30 cellular contexts compared by ENCODE assay signal in the genomic region with DNA sequence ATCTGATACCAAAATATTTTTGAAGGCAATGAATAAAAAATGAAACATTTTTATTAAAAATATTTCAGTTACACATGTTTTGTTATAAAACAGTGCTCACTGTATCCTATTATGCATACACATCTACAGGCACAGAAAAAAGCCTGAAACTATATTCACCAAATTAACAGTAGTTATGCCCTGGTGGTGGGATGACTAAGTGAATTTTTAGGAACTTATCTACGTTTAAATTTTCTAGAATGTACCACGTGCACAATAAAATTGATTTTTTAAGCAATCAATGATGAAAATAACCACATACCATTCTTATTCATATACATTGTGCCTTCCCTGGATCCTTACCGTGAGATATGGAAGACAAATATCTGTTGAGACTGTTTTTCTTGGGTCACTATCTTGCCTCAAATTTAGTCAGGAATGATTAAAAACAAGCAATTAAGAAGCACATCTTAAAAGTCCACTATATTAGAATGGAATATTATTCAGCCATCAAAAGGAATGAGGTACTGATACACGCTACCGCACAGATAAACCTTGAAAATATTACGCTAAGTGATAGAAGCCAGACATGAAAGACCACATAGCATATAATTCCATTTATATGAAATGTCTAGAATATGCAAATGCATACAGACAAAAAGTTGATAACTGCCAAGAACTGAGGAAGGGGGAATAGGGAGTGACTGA.
"Had no signal": no experiment of that assay in that cellular context is flagged by ENCODE, and none has a peak within 500 bp of the region (broad histone marks: within the 10 kb centered on the region; RNA-seq: fewer than 3 reads in every experiment).

No MANE protein-coding gene starts in this region.

- H3K27me3 Mint-ChIP-seq: activated naive CD8-positive, alpha-beta T cell treated with anti-CD3 and anti-CD28 coated beads, Interleukin-2, amount 10 ng/mL, durations not matched to agents 7 days and 5 days had no signal

- H3K9me3 Mint-ChIP-seq: activated naive CD8-positive, alpha-beta T cell treated with anti-CD3 and anti-CD28 coated beads, Interleukin-2, amount 10 ng/mL, durations not matched to agents 7 days and 5 days had no signal

- H3K4me3 ChIP-seq: adrenal gland, MG63, SJCRH30 had no signal

- H3K4me3 Mint-ChIP-seq: activated CD8-positive, alpha-beta T cell treated with anti-CD3 and anti-CD28 coated beads, Interleukin-2, amount 10 ng/mL, durations not matched to agents 7 days and 5 days; activated naive CD8-positive, alpha-beta T cell treated with anti-CD3 and anti-CD28 coated beads, Interleukin-2, amount 10 ng/mL, durations not matched to agents 7 days and 5 days had no signal

- H3K27ac Mint-ChIP-seq: activated CD8-positive, alpha-beta T cell treated with anti-CD3 and anti-CD28 coated beads, Interleukin-2, amount 10 ng/mL, durations not matched to agents 7 days and 5 days; activated naive CD8-positive, alpha-beta T cell treated with anti-CD3 and anti-CD28 coated beads, Interleukin-2, amount 10 ng/mL, durations not matched to agents 7 days and 5 days had no signal

- H3K27ac ChIP-seq: RWPE1, SJCRH30, WERI-Rb-1 had no signal

- H3K27me3 ChIP-seq: adrenal gland, MG63, SJCRH30 had no signal

- DNase-seq: activated CD4-positive, alpha-beta T cell treated with anti-CD3 and anti-CD28 coated beads for 48 hours; activated CD4-positive, alpha-beta T cell treated with anti-CD3 and anti-CD28 coated beads, Interleukin-2, amount 50 U/mL, for 4 hours; activated CD8-positive, alpha-beta memory T cell treated with anti-CD3 and anti-CD28 coated beads, Interleukin-2, amount 50 U/mL, for 48 hours; activated CD8-positive, alpha-beta T cell treated with anti-CD3 and anti-CD28 coated beads, Interleukin-2, amount 10 ng/mL, durations not matched to agents 7 days and 5 days; activated effector memory CD4-positive, alpha-beta T cell treated with Interleukin-2 at 50 U/mL for 16 hours; activated naive CD4-positive, alpha-beta T cell; activated naive CD8-positive, alpha-beta T cell treated with anti-CD3 and anti-CD28 coated beads, Interleukin-2, amount 10 ng/mL, durations not matched to agents 7 days and 5 days; activated T-cell treated with anti-CD3 and anti-CD28 coated beads, Interleukin-2, amount 50 U/mL, for 1 hour; adrenal gland; anterior cingulate cortex; cerebellar nuclear complex; MG63; MV-4-11; NCI-H1092 treated with DMSO at 0.1 percent for 48 hours; NCI-H1417 treated with DMSO at 0.1 percent for 48 hours; NCI-H1694; NCI-H2029; NCI-H2107; NCI-H2171 treated with DMSO at 0.1 percent for 48 hours; NCI-H226; NCI-H526; NCI-H82; OCI-M1; Right ventricle myocardium superior; SJCRH30; SK-N-SH; T-helper 1 cell; WERI-Rb-1 had no signal

- H3K36me3 ChIP-seq: adrenal gland, MG63, SJCRH30, WERI-Rb-1 had no signal

- H3K9me3 ChIP-seq: adrenal gland, MG63, SJCRH30, SK-N-SH had no signal

- H3K4me1 ChIP-seq: SJCRH30 had no signal

- ATAC-seq: activated CD8-positive, alpha-beta T cell treated with anti-CD3 and anti-CD28 coated beads, Interleukin-2, amount 10 ng/mL, durations not matched to agents 7 days and 5 days; Panc1 had no signal
